Comparison of ENCODE assay signal across 8 cellular contexts in genomic region chr20:34824861-34825529, GRCh38. TPM values are rescaled to one million over a fixed set of nuclear protein-coding genes. Genes with fewer than 3 reads are reported as not detected.
DNase-seq lines count a peak whose midpoint lies in the region; ATAC-seq and TF ChIP-seq lines count a peak whose summit lies in the region.

No MANE protein-coding gene starts in this region.

- no peaks in the 10 kb centered on the region for H3K36me3 ChIP-seq in HUES64 (ENCODE audit: insufficient read depth, low read length)
- no peaks in the 10 kb centered on the region for H3K36me3 ChIP-seq in SU-DHL-6 (ENCODE audit: low read length)
- H3K36me3 ChIP-seq in heart left ventricle = peaks cover 0 to under 1% (median 0%) of the 10 kb centered on the region in 9 donors

- H3F3A ChIP-seq in SU-DHL-6 (ENCODE audit: insufficient read depth) = no peaks in the 10 kb centered on the region; the same call in 1 of the 2 replicates

- under 1% methylated on average over 67 of the region's 67 CpGs for WGBS in HUES64
- 0 to 1% (median 1%) methylated on average over 13 to 67 of the region's 67 CpGs for WGBS in heart left ventricle, 4 donors

- H3K4me1 ChIP-seq in HUES64 (ENCODE audit: insufficient read depth, low read length) (peaks cover 6% of the 10 kb centered on the region), heart left ventricle (peaks cover 3 to 46% (median 32%) of the 10 kb centered on the region in 12 donors)

- peaks cover 48% of the 10 kb centered on the region for H3K79me2 ChIP-seq in SU-DHL-6 (ENCODE audit: insufficient read depth, low read length)

- intact Hi-C loops in Calu3 (cut with micrococcal nuclease; ENCODE audit: unreplicated experiment) = no loop called here
- intact Hi-C loops in heart left ventricle (cut with DNase I) = loop anchor here in 1 of 10 donors (10.0 kb wide), 1 partner anchor 630 kb away; the partner anchor contains the start of gene CEP250

- peak overlapping the region; percentile 83 for H3K27ac Mint-ChIP-seq in Calu3 (ENCODE audit: unreplicated experiment)
- peak overlapping the region; percentile 94 for H3K27ac Mint-ChIP-seq in type B pancreatic cell

- H3K4me3 Mint-ChIP-seq in Calu3 (ENCODE audit: low read depth, unreplicated experiment) (peak overlapping the region; percentile 93), type B pancreatic cell (peak overlapping the region; percentile 99)

- no peaks in the 10 kb centered on the region for H3K9me3 ChIP-seq in HUES64 (ENCODE audit: insufficient read depth, low read depth, low read length)
- no peaks in the 10 kb centered on the region for H3K9me3 ChIP-seq in SU-DHL-6 (ENCODE audit: insufficient read depth, low read length)
- no peaks in the 10 kb centered on the region for H3K9me3 ChIP-seq in heart left ventricle

- DNase-seq in Calu3 (peak; percentile 81), heart left ventricle (peak; percentile 66 to 81 (median 71)), pons (ENCODE audit: low spot score) (peak; percentile 41), type B pancreatic cell (ENCODE audit: extremely low spot score, unreplicated experiment) (peak; percentile 85)
- DNase-seq in activated naive CD8-positive, alpha-beta T cell treated with anti-CD3 and anti-CD28 coated beads, Interleukin-2, amount 50 U/mL, for 16 hours (ENCODE audit: low read depth, low spot score) = peak; percentile 37

- peaks cover 5% of the 10 kb centered on the region; the same call in 1 of the 2 replicates for H4K20me1 ChIP-seq in SU-DHL-6 (ENCODE audit: low read depth, low read length)

- H3K27ac ChIP-seq in HUES64 (ENCODE audit: low read depth, low read length) (peak overlapping the region; percentile 78; the same call in 1 of the 2 replicates), SU-DHL-6 (ENCODE audit: low read depth, low read length) (peak overlapping the region; percentile 66), heart left ventricle (peak overlapping the region; percentile 89 to 97 (median 91))

- H3K27me3 ChIP-seq in HUES64 (ENCODE audit: insufficient read depth, low read length) (no peaks in the 10 kb centered on the region), SU-DHL-6 (ENCODE audit: low read length) (no peaks in the 10 kb centered on the region), heart left ventricle (no peaks in the 10 kb centered on the region)

- H2AFZ ChIP-seq in SU-DHL-6 (ENCODE audit: low read depth, low read length, severe bottlenecking) = peak overlapping the region; percentile 32

- H3K4me1 Mint-ChIP-seq in Calu3 (ENCODE audit: low read depth, unreplicated experiment) (peaks cover 44% of the 10 kb centered on the region), type B pancreatic cell (ENCODE audit: unreplicated experiment) (peaks cover 29% of the 10 kb centered on the region)

- H3K4me2 ChIP-seq in SU-DHL-6 (ENCODE audit: low read depth, low read length, poor library complexity, severe bottlenecking) = peak overlapping the region; percentile 99

- CTCF ChIA-PET in Calu3 (lab: Charles Lee) = interaction anchor here (0.7 kb wide), 1 partner anchor 52 kb away, joined by 4 read pairs; the partner anchor contains the start of gene ACSS2

- no peaks in the 10 kb centered on the region for H3K9me3 Mint-ChIP-seq in Calu3 (ENCODE audit: low read depth, unreplicated experiment)
- no peaks in the 10 kb centered on the region for H3K9me3 Mint-ChIP-seq in type B pancreatic cell

- H3K9ac ChIP-seq in HUES64 (ENCODE audit: low read depth, low read length) (peak overlapping the region; percentile 92), SU-DHL-6 (ENCODE audit: low read length) (peak overlapping the region; percentile 65)

- ATAC-seq in GM21390 (IDR thresholded peaks at IDR 0.05; ENCODE audit: unreplicated experiment) = peak; percentile 74
- peak; percentile 28 to 84 (median 79) for ATAC-seq in heart left ventricle

- H3K9me2 ChIP-seq in SU-DHL-6 (replicated peaks; ENCODE audit: insufficient read depth, low read length) = no peaks in the 10 kb centered on the region

- TF ChIP-seq CTCF in Calu3 (IDR thresholded peaks at IDR 0.05; ENCODE audit: unreplicated experiment) (no peak), SU-DHL-6 (IDR thresholded peaks at IDR 0.05; ENCODE audit: insufficient read depth, low read length, poor library complexity, severe bottlenecking) (no peak), heart left ventricle (IDR thresholded peaks at IDR 0.05) (peak in 6 of 12 donors; percentile 7 to 24 (median 9)), type B pancreatic cell (conservative IDR thresholded peaks at IDR 0.05) (peak; percentile 36)

- BruUV-seq in Calu3 (replicated peaks; lab: Mats Ljungman, UMichigan) = no TSS peak

- H3K4me3 ChIP-seq in HUES64 (ENCODE audit: low read length) = peak overlapping the region; percentile 94
- peak overlapping the region; percentile 56 for H3K4me3 ChIP-seq in SU-DHL-6 (ENCODE audit: insufficient read depth, low read length, poor library complexity, severe bottlenecking)
- peak overlapping the region; percentile 72 to 99 (median 88) for H3K4me3 ChIP-seq in heart left ventricle

- peaks cover 17% of the 10 kb centered on the region for H3K27me3 Mint-ChIP-seq in Calu3 (ENCODE audit: unreplicated experiment)
- no peaks in the 10 kb centered on the region for H3K27me3 Mint-ChIP-seq in type B pancreatic cell

- H3K36me3 Mint-ChIP-seq in Calu3 (ENCODE audit: insufficient read depth, unreplicated experiment) (peaks cover 31% of the 10 kb centered on the region), type B pancreatic cell (peaks cover 27% of the 10 kb centered on the region)

- no peak for TF ChIP-seq POLR2A in heart left ventricle (IDR thresholded peaks at IDR 0.05)

RNA-seq across cellular contexts. Expression of gene NCOA6, which starts 0.5 kb away (rescaled TPM):
- 42.8 and 44.7 TPM in 2 replicates for total RNA-seq in Calu3 (2022)
- 15.6 TPM for polyA plus RNA-seq in HUES64 (2013, experiment 1 of 2)
- 15.5 TPM for polyA plus RNA-seq in HUES64 (2013, experiment 2 of 2)
- total RNA-seq in heart left ventricle = 10 to 100 TPM; 13.0 to 34.0 (median 19.9) TPM
- polyA plus RNA-seq in heart left ventricle = 10 to 100 TPM; 13.9 to 22.7 TPM
- 53.9 and 59.5 TPM in 2 replicates for total RNA-seq in type B pancreatic cell (ENCODE audit: low replicate concordance)

RNA-seq across cellular contexts. Expression of gene GGT7, which starts 47.7 kb away (rescaled TPM):
- total RNA-seq in Calu3 (2022) (13.5 and 16.2 TPM in 2 replicates), heart left ventricle (10 to 100 TPM in 8 of 9 donors, 1 to 10 TPM in 1; 7.9 to 30.7 (median 17.5) TPM), type B pancreatic cell (ENCODE audit: low replicate concordance) (34.3 and 62.7 TPM in 2 replicates)
- 16.4 TPM for polyA plus RNA-seq in HUES64 (2013, experiment 1 of 2)
- 15.9 TPM for polyA plus RNA-seq in HUES64 (2013, experiment 2 of 2)
- 10 to 100 TPM; 13.0 to 22.1 TPM for polyA plus RNA-seq in heart left ventricle

RNA-seq across cellular contexts. Expression of gene ACSS2, which starts 51.4 kb away (rescaled TPM):
- 34.9 and 35.3 TPM in 2 replicates for total RNA-seq in Calu3 (2022)
- polyA plus RNA-seq in HUES64 (2013, experiment 1 of 2) = 25.3 TPM
- 39.4 TPM for polyA plus RNA-seq in HUES64 (2013, experiment 2 of 2)
- 100 to 1,000 TPM in 4 of 9 donors, 10 to 100 TPM in 5; 87.1 to 113 (median 99.7) TPM for total RNA-seq in heart left ventricle
- polyA plus RNA-seq in heart left ventricle = 100 to 1,000 TPM in 1 of 2 donors, 10 to 100 TPM in 1; 72.6 to 117 TPM
- 59.2 and 76.3 TPM in 2 replicates for total RNA-seq in type B pancreatic cell (ENCODE audit: low replicate concordance)

Comparison
In these comparisons a context has a peak if more than half of its experiments do, and no peak if none do; other contexts are left out.
1. Peak in every context shown above with its lines: DNase-seq, ATAC-seq, H3K4me3 ChIP-seq and H3K27ac ChIP-seq.